ENCODE assay signal across 9 cellular contexts in the genomic region with DNA sequence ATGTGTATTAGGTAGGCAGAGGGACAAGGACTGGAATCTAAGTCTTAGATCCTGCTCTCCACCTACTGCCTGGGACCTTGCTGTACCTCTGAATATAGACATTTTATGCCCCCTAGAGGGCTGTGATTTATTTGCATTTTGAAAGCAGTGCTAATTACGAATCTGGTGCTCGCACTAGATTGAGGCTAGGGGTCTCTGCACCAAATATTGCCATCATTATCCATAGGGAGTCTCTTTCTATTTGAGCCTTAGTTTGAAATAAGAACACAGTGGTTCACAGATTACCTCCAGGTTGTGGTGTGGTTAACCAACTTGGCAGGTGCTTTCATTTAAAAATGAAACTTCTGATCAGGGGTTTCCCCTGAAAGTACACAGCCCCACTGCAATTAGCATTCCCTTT. TPM values are rescaled to one million over a fixed set of nuclear protein-coding genes. Genes with fewer than 3 reads are reported as not detected.
DNase-seq lines count a peak whose midpoint lies in the region; ATAC-seq and TF ChIP-seq lines count a peak whose summit lies in the region.
"Had no signal": no experiment of that assay in that cellular context is flagged by ENCODE, and none has a peak within 500 bp of the region (broad histone marks: within the 10 kb centered on the region; RNA-seq: fewer than 3 reads in every experiment).

No MANE protein-coding gene starts in this region.

- no peaks in the 10 kb centered on the region for H4K20me1 ChIP-seq in PC-3 (ENCODE audit: low read length)

- H3K9me2 ChIP-seq in PC-3 (replicated peaks; ENCODE audit: low read length): no peaks in the 10 kb centered on the region

- H3K4me2 ChIP-seq in PC-3 (ENCODE audit: low read length): no peak overlapping the region

- H3K4me3 Mint-ChIP-seq in Calu3 (ENCODE audit: low read depth, unreplicated experiment): no peak overlapping the region
- H3K4me3 Mint-ChIP-seq: T-helper 1 cell treated with Interleukin-12 subunit alpha and Interleukin-12 subunit beta and Interleukin-4 antibody, amounts not matched to agents 30 μg/mL and 1 μg/mL, for 36 hours had no signal

- no peak overlapping the region for H3K9ac ChIP-seq in PC-3 (ENCODE audit: low read length)

- DNase-seq in Calu3 (peak; percentile 20), OCI-M1 (lab: John Stamatoyannopoulos, UW) (peak; percentile 74), fibroblast of pulmonary artery (ENCODE audit: low read depth) (peak; percentile 32), PC-3 (no peak), cortex of kidney (lab: John Stamatoyannopoulos, UW) (no peak), T-helper 9 cell (no peak)

- CTCF ChIA-PET in Calu3 (lab: Charles Lee): no interaction called here
- CTCF ChIA-PET in PC-3 (lab: Charles Lee): no interaction called here

- no peak overlapping the region for H3K27ac Mint-ChIP-seq in Calu3 (ENCODE audit: unreplicated experiment)
- H3K27ac Mint-ChIP-seq: T-helper 1 cell treated with Interleukin-12 subunit alpha and Interleukin-12 subunit beta and Interleukin-4 antibody, amounts not matched to agents 30 μg/mL and 1 μg/mL, for 36 hours had no signal

- no peaks in the 10 kb centered on the region for H3F3A ChIP-seq in PC-3 (ENCODE audit: low read length, unreplicated experiment)

- no peaks in the 10 kb centered on the region for H3K79me2 ChIP-seq in PC-3 (ENCODE audit: low read length)

- H3K9me3 Mint-ChIP-seq in Calu3 (ENCODE audit: low read depth, unreplicated experiment): no peaks in the 10 kb centered on the region
- H3K9me3 Mint-ChIP-seq: T-helper 1 cell treated with Interleukin-12 subunit alpha and Interleukin-12 subunit beta and Interleukin-4 antibody, amounts not matched to agents 30 μg/mL and 1 μg/mL, for 36 hours had no signal

- BruUV-seq in Calu3 (replicated peaks; lab: Mats Ljungman, UMichigan): no TSS peak
- no TSS peak for BruUV-seq in PC-3 (replicated peaks; lab: Mats Ljungman, UMichigan)

- ATAC-seq in GM18870 (IDR thresholded peaks at IDR 0.05; ENCODE audit: unreplicated experiment) (peak; percentile 88), HG02973 (IDR thresholded peaks at IDR 0.05; ENCODE audit: unreplicated experiment) (peak; percentile 88), PC-3 (no peak)

- H3K27ac ChIP-seq in PC-3 (ENCODE audit: low read length): no peak overlapping the region

- peaks cover 17% of the 10 kb centered on the region for H3K4me1 ChIP-seq in PC-3 (ENCODE audit: insufficient read depth, low read length)

- H3K9me3 ChIP-seq in PC-3 (ENCODE audit: low read length): no peaks in the 10 kb centered on the region

- no peak overlapping the region for H2AFZ ChIP-seq in PC-3 (ENCODE audit: low read length)

- H3K4me3 ChIP-seq in fibroblast of pulmonary artery (replicated peaks; ENCODE audit: low read depth, low read length): no peak overlapping the region
- no peak overlapping the region for H3K4me3 ChIP-seq in PC-3 (ENCODE audit: low read length)

- no peaks in the 10 kb centered on the region for H3K36me3 ChIP-seq in PC-3 (ENCODE audit: low read depth, low read length)

- peaks cover 9% of the 10 kb centered on the region for H3K4me1 Mint-ChIP-seq in Calu3 (ENCODE audit: low read depth, unreplicated experiment)

- TF ChIP-seq CTCF in Calu3 (IDR thresholded peaks at IDR 0.05; ENCODE audit: unreplicated experiment) (peak; percentile 29), fibroblast of pulmonary artery (IDR thresholded peaks at IDR 0.05; ENCODE audit: low read length, missing control alignments) (peak; percentile 41), PC-3 (conservative IDR thresholded peaks at IDR 0.05; ENCODE audit: low read depth, low read length) (no peak)

- H3K27me3 Mint-ChIP-seq in Calu3 (ENCODE audit: unreplicated experiment): no peaks in the 10 kb centered on the region

- intact Hi-C loops in Calu3 (cut with micrococcal nuclease; ENCODE audit: unreplicated experiment) (loop anchor here (5.0 kb wide), 1 partner anchor 579 kb away; no protein-coding TSS in a partner anchor), PC-3 (cut with micrococcal nuclease) (no loop called here)

- POLR2A ChIA-PET in PC-3 (lab: Charles Lee; ENCODE audit: unreplicated experiment): no interaction called here

- H3K36me3 Mint-ChIP-seq in Calu3 (ENCODE audit: insufficient read depth, unreplicated experiment): no peaks in the 10 kb centered on the region

- H3K27me3 ChIP-seq in PC-3 (ENCODE audit: low read length): no peaks in the 10 kb centered on the region

RNA-seq across cellular contexts. Expression of gene CNNM1, which starts 41.8 kb away (rescaled TPM):
- total RNA-seq in Calu3 (2022) (5.8 and 6.3 TPM in 2 replicates), PC-3 (2014; rRNA removed) (3.3 and 4.3 TPM in 2 replicates)

RNA-seq across cellular contexts. Expression of gene GOT1, which starts 59.4 kb away (rescaled TPM):
- total RNA-seq in Calu3 (2022) (33.9 and 35.6 TPM in 2 replicates), PC-3 (2014; rRNA removed) (27.4 and 32.6 TPM in 2 replicates)

Comparison
In these comparisons a context has a peak if more than half of its experiments do, and no peak if none do; other contexts are left out.
1. DNase-seq: peak in Calu3 (single experiment), OCI-M1 (single experiment) and fibroblast of pulmonary artery (single experiment); none in PC-3 (single experiment), cortex of kidney (single experiment) and T-helper 9 cell (single experiment).